In the genomic region with DNA sequence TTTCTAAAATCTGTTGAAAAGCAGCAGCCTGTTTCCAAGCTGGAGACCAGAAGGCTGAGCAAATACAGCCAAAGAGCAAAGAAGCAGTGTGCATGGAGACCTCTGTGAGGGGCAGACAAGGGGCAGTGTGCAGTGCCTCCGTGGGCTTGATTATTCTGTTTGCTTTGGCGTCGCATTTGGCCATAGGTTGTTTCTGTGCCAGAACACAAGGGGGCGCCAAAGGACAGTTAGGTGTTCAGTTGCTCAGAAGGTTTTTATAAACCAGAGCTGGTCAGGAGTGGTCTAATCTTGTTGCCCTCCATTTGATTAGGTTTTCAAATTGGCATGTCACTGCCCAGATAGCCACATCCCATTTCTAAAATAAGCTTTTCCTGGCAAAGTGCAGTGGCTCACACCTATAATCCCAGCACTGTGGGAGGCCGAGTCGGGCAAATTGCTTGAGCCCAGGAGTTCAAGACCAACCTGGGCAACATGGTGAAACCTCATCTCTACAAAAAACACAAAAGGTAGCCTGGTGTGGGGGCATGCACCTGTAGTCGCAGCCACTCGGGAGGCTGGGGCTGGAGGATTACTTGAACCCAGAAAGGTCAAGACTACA, we compare ENCODE assay signal across 8 cellular contexts. TPM values are rescaled to one million over a fixed set of nuclear protein-coding genes. Genes with fewer than 3 reads are reported as not detected.
DNase-seq lines count a peak whose midpoint lies in the region; ATAC-seq, FAIRE-seq and TF ChIP-seq lines count a peak whose summit lies in the region.

No MANE protein-coding gene starts in this region.

- no peak overlapping the region for H2BK5ac ChIP-seq in H1 (ENCODE audit: low read depth, low read length)

- no peak overlapping the region for H4K91ac ChIP-seq in H1 (replicated peaks; ENCODE audit: insufficient read length, low read length)

- no peak for TF ChIP-seq EP300 in H1 (IDR thresholded peaks at IDR 0.05; ENCODE audit: borderline replicate concordance in 1 of 2, low read depth in 2 of 2, low read length in 2 of 2)

- TF ChIP-seq RAD21 in H1 (IDR thresholded peaks at IDR 0.05 in 1 of 2, conservative IDR thresholded peaks at IDR 0.05 in 1 of 2; ENCODE audit: low read depth in 2 of 2, low read length in 2 of 2), result peak; percentile 76 to 83

- peak; percentile 74 for FAIRE-seq in H1 (lab: Jason Lieb, UNC)

- no peak overlapping the region for H2BK12ac ChIP-seq in H1 (ENCODE audit: low read depth, low read length)

- H4K8ac ChIP-seq in H1 (ENCODE audit: extremely low read depth, insufficient read depth, low read length), result no peak overlapping the region

- no peak overlapping the region for H2BK20ac ChIP-seq in H1 (ENCODE audit: low read length)

- H3K4me1 Mint-ChIP-seq in HFFc6 (ENCODE audit: low read depth), result peaks cover 17% of the 10 kb centered on the region

- H3K36me3 Mint-ChIP-seq in HFFc6 (ENCODE audit: low read depth), result no peaks in the 10 kb centered on the region

- intact Hi-C loops in mucosa of descending colon (cut with DNase I, micrococcal nuclease), result loop anchor here in 1 of 2 donors (5.0 kb wide), 1 partner anchor 196 kb away; no protein-coding TSS in a partner anchor

- no peak for TF ChIP-seq POLR2A in H1 (IDR thresholded peaks at IDR 0.05; ENCODE audit: control extremely low read depth in 1 of 2, low read depth in 2 of 2, low read length in 2 of 2)

- H3K18ac ChIP-seq in H1 (ENCODE audit: extremely low read depth, low read length), result no peak overlapping the region

- no peaks in the 10 kb centered on the region for H4K20me1 ChIP-seq in H1 (replicated peaks in 1 of 2; ENCODE audit: control insufficient read depth in 1 of 2, insufficient read depth in 2 of 2, low read length in 2 of 2)

- ATAC-seq in mucosa of descending colon (peak; percentile 84), GM21619 (IDR thresholded peaks at IDR 0.05; ENCODE audit: unreplicated experiment) (no peak)

- H2BK15ac ChIP-seq in H1 (ENCODE audit: low read length), result no peak overlapping the region

- POLR2A ChIA-PET in H1 (lab: Charles Lee; ENCODE audit: partially characterized antibody), result interaction anchor here (1.1 kb wide), 1 partner anchor 37 kb away, joined by 3 read pairs; no protein-coding TSS in a partner anchor

- no peak overlapping the region for H3K4me3 Mint-ChIP-seq in HFFc6

- no peaks in the 10 kb centered on the region for H3K79me1 ChIP-seq in H1 (ENCODE audit: low read depth, low read length)

- H3K9ac ChIP-seq in H1 (replicated peaks in 1 of 4; ENCODE audit: extremely low read depth in 1 of 4, low read depth in 3 of 4, low read length in 3 of 4), result no peak overlapping the region

- no peak overlapping the region for H2AK5ac ChIP-seq in H1 (ENCODE audit: low read depth, low read length)

- H3K79me2 ChIP-seq in H1 (ENCODE audit: control insufficient read depth in 1 of 2, insufficient read depth in 2 of 2, low read length in 2 of 2), result no peaks in the 10 kb centered on the region

- CTCF ChIA-PET in H1 (lab: Charles Lee; ENCODE audit: partially characterized antibody), result interaction anchor here (0.6 to 11.2 kb wide), 39 partner anchors 9 to 1269 kb away, joined by 3 to 223 read pairs (median 4); a partner anchor contains a TSS

- H3K9me3 Mint-ChIP-seq in HFFc6, result no peaks in the 10 kb centered on the region

- WGBS in H1 (ENCODE audit: extremely low coverage in 1 of 2, insufficient coverage in 1 of 2, insufficient read length in 1 of 2, insufficient replicate concordance in 2 of 2, low coverage in 1 of 2, low lambda C conversion rate in 2 of 2, missing lambda C conversion rate in 1 of 2), 2 experiments, result 53% methylated on average over 8 of the region's 8 CpGs; no CpG with 5 or more reads in 1 of the 2 experiments

- TF ChIP-seq CTCF in HFFc6 (IDR thresholded peaks at IDR 0.05) (peak; percentile 94), H1 (IDR thresholded peaks at IDR 0.05; ENCODE audit: control extremely low read depth in 1 of 3, insufficient read depth in 1 of 3, low read depth in 1 of 3, low read length in 3 of 3) (peak; percentile 72 to 86 (median 81)), mucosa of descending colon (IDR thresholded peaks at IDR 0.05) (peak; percentile 80)

- H3K27me3 ChIP-seq in H1 (replicated peaks in 1 of 4; ENCODE audit: control insufficient read depth in 3 of 4, extremely low read depth in 1 of 4, insufficient read depth in 3 of 4, low read length in 3 of 4), result no peaks in the 10 kb centered on the region

- no peak overlapping the region for H3K56ac ChIP-seq in H1 (replicated peaks; ENCODE audit: insufficient read length, low read depth, low read length)

- H3K4me1 ChIP-seq in H1 (replicated peaks in 1 of 4; ENCODE audit: control insufficient read depth in 3 of 4, insufficient read depth in 4 of 4, low read length in 3 of 4) (no peaks in the 10 kb centered on the region), mucosa of descending colon (ENCODE audit: low read depth) (no peaks in the 10 kb centered on the region)

- H3K23me2 ChIP-seq in H1 (ENCODE audit: low read depth, low read length), result no peaks in the 10 kb centered on the region

- no peak overlapping the region for H3K4me3 ChIP-seq in H1 (ENCODE audit: extremely low read depth in 1 of 4, insufficient read depth in 2 of 4, low read depth in 3 of 4, low read length in 4 of 4)
- H3K4me3 ChIP-seq in mucosa of descending colon, result no peak overlapping the region

- H3K14ac ChIP-seq in H1 (ENCODE audit: insufficient read length), result no peak overlapping the region

- H3K23ac ChIP-seq in H1 (ENCODE audit: insufficient read length), result no peak overlapping the region

- H3K36me3 ChIP-seq in H1 (ENCODE audit: control insufficient read depth in 2 of 4, insufficient read depth in 4 of 4, low read length in 3 of 4), result peaks cover 0 to 4% (median 0%) of the 10 kb centered on the region in 4 experiments; a peak in 1 of 8 replicates
- H3K36me3 ChIP-seq in mucosa of descending colon (ENCODE audit: low read depth), result no peaks in the 10 kb centered on the region

- peak; percentile 53 for DNase-seq in DMS53 (lab: John Stamatoyannopoulos, UW)
- peak; percentile 69 for DNase-seq in HFFc6
- peak; percentile 88 for DNase-seq in NCI-H82 (lab: John Stamatoyannopoulos, UW)
- peak; percentile 88 for DNase-seq in activated CD8-positive, alpha-beta memory T cell treated with anti-CD3 and anti-CD28 coated beads for 24 hours
- DNase-seq in H1 (ENCODE audit: low read depth in 1 of 2, low spot score in 2 of 2), result peak in 1 of 2 experiments; percentile 87
- peak in 2 of 3 donors; percentile 71 to 76 for DNase-seq in mucosa of descending colon
- peak; percentile 58 for DNase-seq in stimulated activated CD8-positive, alpha-beta memory T cell treated with anti-CD3 and anti-CD28 coated beads, Interleukin-4, amount 100 ng/mL, for 24 hours (ENCODE audit: low read depth)

- no peak overlapping the region for H4K5ac ChIP-seq in H1 (ENCODE audit: insufficient read length, low read depth, low read length)

- no peak overlapping the region for H3K27ac Mint-ChIP-seq in HFFc6

- H3K27ac ChIP-seq in H1 (ENCODE audit: low read depth, low read length), result no peak overlapping the region

- H3K9me3 ChIP-seq in H1 (ENCODE audit: insufficient read depth in 2 of 2, low read depth in 1 of 2, low read length in 1 of 2) (no peaks in the 10 kb centered on the region), mucosa of descending colon (no peaks in the 10 kb centered on the region)

- no peak overlapping the region for H3K4me2 ChIP-seq in H1 (ENCODE audit: insufficient read depth in 1 of 2, low read depth in 2 of 2, low read length in 2 of 2)

- no peaks in the 10 kb centered on the region for H3K27me3 Mint-ChIP-seq in HFFc6 (ENCODE audit: insufficient read depth)

- H2BK120ac ChIP-seq in H1 (replicated peaks; ENCODE audit: low read depth, low read length), result no peak overlapping the region

- no peak overlapping the region for H2AFZ ChIP-seq in H1 (ENCODE audit: low read length)

- H3K4ac ChIP-seq in H1 (replicated peaks; ENCODE audit: insufficient read length, low read depth, low read length), result no peak overlapping the region

RNA-seq across cellular contexts. Expression of a gene that starts 10.6 kb away (rescaled TPM):
- total RNA-seq in HFFc6 (2021; fragmentation: NEBNext Ultra II Directional; extraction: Animal tissue kit (Norgen Biotek cat#: 25700)), result 1 to 10 TPM in 1 of 6 experiments, under 1 TPM in 5; 0.28 to 1.5 (median 0.50) TPM
- 0.99 and 1.8 TPM in 2 replicates for total RNA-seq in H1 (2021; fragmentation: NEBNext Ultra II Directional; extraction: Animal tissue kit (Norgen Biotek cat#: 25700))
- polyA plus RNA-seq in H1 (2011; rRNA removed), result 0.65 and 1.6 TPM in 2 replicates
- polyA plus RNA-seq in H1 (2011; cell fraction: cytosol; rRNA removed), result 1.7 TPM
- 3.9 TPM for polyA plus RNA-seq in H1 (2011; cell fraction: nucleus; rRNA removed)
- 1.7 to 2.0 TPM (median 2.0 TPM) in 4 replicates for polyA plus RNA-seq in H1 (2012, experiment 1 of 2)
- polyA plus RNA-seq in H1 (2012, experiment 2 of 2), result 0.25 TPM
- 2.1 TPM for polyA plus RNA-seq in H1 (2013, experiment 1 of 2)
- 1.4 TPM for polyA plus RNA-seq in H1 (2013, experiment 2 of 2)
- 0.95 and 1.2 TPM in 2 replicates for polyA minus RNA-seq in H1 (2011; rRNA and poly(A)+ RNA removed)
- polyA minus RNA-seq in H1 (2011; cell fraction: cytosol; rRNA and poly(A)+ RNA removed), result 1.4 TPM
- 3.4 TPM for polyA minus RNA-seq in H1 (2011; cell fraction: nucleus; rRNA and poly(A)+ RNA removed)
- total RNA-seq in mucosa of descending colon, result 1 to 10 TPM; 2.0 to 3.2 (median 2.3) TPM

RNA-seq across cellular contexts. Expression of a gene that starts 50.8 kb away (rescaled TPM):
- total RNA-seq in HFFc6 (2021; fragmentation: NEBNext Ultra II Directional; extraction: Animal tissue kit (Norgen Biotek cat#: 25700)), result 10 to 100 TPM; 30.7 to 41.4 (median 33.5) TPM
- total RNA-seq in H1 (2021; fragmentation: NEBNext Ultra II Directional; extraction: Animal tissue kit (Norgen Biotek cat#: 25700)), result 60.3 and 61.8 TPM in 2 replicates
- polyA plus RNA-seq in H1 (2011; rRNA removed), result 16.6 and 18.7 TPM in 2 replicates
- polyA plus RNA-seq in H1 (2011; cell fraction: cytosol; rRNA removed), result 24.3 TPM
- 34.1 TPM for polyA plus RNA-seq in H1 (2011; cell fraction: nucleus; rRNA removed)
- 26.2 to 37.1 TPM (median 31.3 TPM) in 4 replicates for polyA plus RNA-seq in H1 (2012, experiment 1 of 2)
- polyA plus RNA-seq in H1 (2012, experiment 2 of 2), result 7.5 TPM
- polyA plus RNA-seq in H1 (2013, experiment 1 of 2), result 24.2 TPM
- polyA plus RNA-seq in H1 (2013, experiment 2 of 2), result 28.4 TPM
- 19.4 and 25.1 TPM in 2 replicates for polyA minus RNA-seq in H1 (2011; rRNA and poly(A)+ RNA removed)
- 36.3 TPM for polyA minus RNA-seq in H1 (2011; cell fraction: cytosol; rRNA and poly(A)+ RNA removed)
- polyA minus RNA-seq in H1 (2011; cell fraction: nucleus; rRNA and poly(A)+ RNA removed), result 74.1 TPM
- total RNA-seq in mucosa of descending colon, result 10 to 100 TPM; 32.1 to 39.0 (median 38.3) TPM

RNA-seq across cellular contexts. Expression of a gene that starts 50.9 kb away (rescaled TPM):
- 10 to 100 TPM in 1 of 6 experiments, 1 to 10 TPM in 5; 5.9 to 10.9 (median 7.1) TPM for total RNA-seq in HFFc6 (2021; fragmentation: NEBNext Ultra II Directional; extraction: Animal tissue kit (Norgen Biotek cat#: 25700))
- 6.0 and 6.7 TPM in 2 replicates for total RNA-seq in H1 (2021; fragmentation: NEBNext Ultra II Directional; extraction: Animal tissue kit (Norgen Biotek cat#: 25700))
- polyA plus RNA-seq in H1 (2011; rRNA removed), result 4.6 and 7.9 TPM in 2 replicates
- 7.0 TPM for polyA plus RNA-seq in H1 (2011; cell fraction: cytosol; rRNA removed)
- 2.3 TPM for polyA plus RNA-seq in H1 (2011; cell fraction: nucleus; rRNA removed)
- polyA plus RNA-seq in H1 (2012, experiment 1 of 2), result 6.5 to 10.8 TPM (median 7.0 TPM) in 4 replicates
- polyA plus RNA-seq in H1 (2012, experiment 2 of 2), result 0.98 TPM
- 6.1 TPM for polyA plus RNA-seq in H1 (2013, experiment 1 of 2)
- 5.7 TPM for polyA plus RNA-seq in H1 (2013, experiment 2 of 2)
- polyA minus RNA-seq in H1 (2011; rRNA and poly(A)+ RNA removed), result 7.6 and 10.8 TPM in 2 replicates
- 3.4 TPM for polyA minus RNA-seq in H1 (2011; cell fraction: cytosol; rRNA and poly(A)+ RNA removed)
- polyA minus RNA-seq in H1 (2011; cell fraction: nucleus; rRNA and poly(A)+ RNA removed), result 8.0 TPM
- 1 to 10 TPM; 6.9 to 8.7 (median 8.5) TPM for total RNA-seq in mucosa of descending colon
